ENCODE assay signal across 8 cellular contexts in the genomic region with DNA sequence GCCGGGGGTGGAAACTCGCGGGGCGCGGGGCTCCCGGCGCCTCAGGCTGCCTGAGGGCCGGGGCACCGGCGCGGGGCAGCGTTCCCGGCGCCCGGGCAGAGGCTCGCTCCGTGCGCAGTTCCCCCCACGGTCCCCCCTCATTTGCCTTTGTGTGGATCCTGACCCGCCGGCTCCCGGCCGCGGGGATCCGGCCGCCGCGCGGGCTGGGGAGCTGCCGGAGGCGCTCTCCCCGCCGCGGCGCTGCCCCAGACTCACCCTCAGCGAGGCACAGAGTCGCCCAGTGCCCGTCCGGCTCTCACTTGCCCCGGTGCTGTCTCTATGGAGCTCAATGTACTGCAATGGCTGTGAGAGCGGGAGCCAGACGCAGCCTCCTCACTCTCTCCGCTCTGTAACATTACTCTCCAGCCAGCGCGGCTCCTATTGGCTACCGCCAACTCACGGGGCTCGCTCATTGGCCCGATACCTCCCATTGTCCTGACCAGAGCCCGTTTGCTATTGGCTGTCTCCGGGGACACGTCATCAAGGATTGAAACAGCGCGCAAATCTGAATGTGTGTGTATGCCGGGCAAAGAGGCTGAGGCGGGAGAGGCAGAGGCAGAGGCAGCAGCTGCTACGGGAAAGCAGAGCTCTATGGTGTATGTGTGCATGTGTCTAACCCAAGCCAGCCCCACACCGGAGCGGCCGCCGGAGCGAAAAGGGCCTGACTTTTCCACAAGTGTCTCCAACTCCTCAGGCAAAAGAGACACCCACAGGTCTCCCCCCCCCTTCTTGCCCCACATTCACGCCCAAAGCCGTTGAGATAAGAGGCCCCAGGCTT. TPM values are rescaled to one million over a fixed set of nuclear protein-coding genes. Genes with fewer than 3 reads are reported as not detected.
A peak's percentile ranks its signal among the peaks of the same experiment; 100 is the strongest.
DNase-seq lines count a peak whose midpoint lies in the region; ATAC-seq and TF ChIP-seq lines count a peak whose summit lies in the region.

A gene (minus strand): TSS at position 396 of the 817 bp plus-strand sequence. CDS start 2,256 bp downstream, outside the sequence.

- H3K27ac ChIP-seq in SK-N-MC (peak within 1 kb of the TSS; percentile 97), gastroesophageal sphincter (peak within 1 kb of the TSS; percentile 98 to 100 (median 100)), neutrophil (peak within 1 kb of the TSS; percentile 92), substantia nigra (ENCODE audit: low read depth, low read length, poor library complexity, severe bottlenecking) (peak within 1 kb of the TSS; percentile 93)

- TF ChIP-seq CTCF in HFFc6 (IDR thresholded peaks at IDR 0.05) (no peak), NB4 (IDR thresholded peaks at IDR 0.05; ENCODE audit: low read depth, low read length) (no peak), gastroesophageal sphincter (IDR thresholded peaks at IDR 0.05) (peak in 3 of 4 experiments; percentile 12 to 33 (median 26)), neutrophil (IDR thresholded peaks at IDR 0.05) (peak; percentile 26)

- peak within 1 kb of the TSS; percentile 92 for H3K4me3 Mint-ChIP-seq in HFFc6
- H3K4me3 Mint-ChIP-seq in activated naive CD4-positive, alpha-beta T cell treated with anti-CD3 and anti-CD28 coated beads, Interleukin-2, amount 10 ng/mL, durations not matched to agents 7 days and 5 days: peak within 1 kb of the TSS; percentile 88

- H3K9me3 Mint-ChIP-seq in HFFc6: no peaks in the 10 kb centered on the region
- H3K9me3 Mint-ChIP-seq in activated naive CD4-positive, alpha-beta T cell treated with anti-CD3 and anti-CD28 coated beads, Interleukin-2, amount 10 ng/mL, durations not matched to agents 7 days and 5 days: no peaks in the 10 kb centered on the region

- H3K9ac ChIP-seq in SK-N-MC (ENCODE audit: insufficient read length): peak within 1 kb of the TSS; percentile 99

- H3K36me3 Mint-ChIP-seq in HFFc6 (ENCODE audit: low read depth): peaks cover 22% of the 10 kb centered on the region
- H3K36me3 Mint-ChIP-seq in activated naive CD4-positive, alpha-beta T cell treated with anti-CD3 and anti-CD28 coated beads, Interleukin-2, amount 10 ng/mL, durations not matched to agents 7 days and 5 days: peaks cover 26% of the 10 kb centered on the region

- peaks cover 11 to 32% (median 14%) of the 10 kb centered on the region in 3 donors for H3K4me1 ChIP-seq in gastroesophageal sphincter
- peaks cover 31% of the 10 kb centered on the region in 2 experiments for H3K4me1 ChIP-seq in neutrophil (ENCODE audit: control insufficient read depth in 1 of 2, insufficient read depth in 1 of 2, low read depth in 1 of 2, low read length in 1 of 2)

- peak; percentile 96 for ATAC-seq in gastroesophageal sphincter

- peak within 1 kb of the TSS; percentile 97 for H3K27ac Mint-ChIP-seq in HFFc6
- H3K27ac Mint-ChIP-seq in activated naive CD4-positive, alpha-beta T cell treated with anti-CD3 and anti-CD28 coated beads, Interleukin-2, amount 10 ng/mL, durations not matched to agents 7 days and 5 days: peak within 1 kb of the TSS; percentile 99

- H3K27me3 Mint-ChIP-seq in HFFc6 (ENCODE audit: insufficient read depth): peaks cover 7% of the 10 kb centered on the region; the same call in 1 of the 2 replicates
- H3K27me3 Mint-ChIP-seq in activated naive CD4-positive, alpha-beta T cell treated with anti-CD3 and anti-CD28 coated beads, Interleukin-2, amount 10 ng/mL, durations not matched to agents 7 days and 5 days: peaks cover 5% of the 10 kb centered on the region

- WGBS in gastroesophageal sphincter (ENCODE audit: low coverage in 1 of 2), 2 donors: 0% methylated on average over 4 to 7 of the region's 64 CpGs

- peak within 1 kb of the TSS; percentile 61 for H3K4me3 ChIP-seq in NB4 (ENCODE audit: low read depth, low read length)
- H3K4me3 ChIP-seq in SK-N-MC: peak within 1 kb of the TSS; percentile 97
- peak within 1 kb of the TSS; percentile 78 to 97 for H3K4me3 ChIP-seq in gastroesophageal sphincter
- H3K4me3 ChIP-seq in neutrophil (ENCODE audit: low read depth in 1 of 2, low read length in 1 of 2): peak within 1 kb of the TSS; percentile 77 to 95

- H3K36me3 ChIP-seq in SK-N-MC (ENCODE audit: insufficient read depth, low read length) (peaks cover 31% of the 10 kb centered on the region), gastroesophageal sphincter (peaks cover 0 to 15% of the 10 kb centered on the region in 2 donors), neutrophil (peaks cover 18% of the 10 kb centered on the region)

- CTCF ChIA-PET in activated naive CD4-positive, alpha-beta T cell treated with anti-CD3 and anti-CD28 coated beads, Interleukin-2, amount 10 ng/mL, durations not matched to agents 7 days and 5 days (lab: Charles Lee): interaction anchor here (0.6 to 0.8 kb wide), 2 partner anchors 75 to 159 kb away, joined by 3 read pairs; no protein-coding TSS in a partner anchor

- TF ChIP-seq EP300 in gastroesophageal sphincter (IDR thresholded peaks at IDR 0.05): no peak

- peak; percentile 95 for TF ChIP-seq POLR2A in NB4 (IDR thresholded peaks at IDR 0.05; ENCODE audit: extremely low read depth, insufficient read length)
- TF ChIP-seq POLR2A in gastroesophageal sphincter (IDR thresholded peaks at IDR 0.05): peak; percentile 98

- peak; percentile 93 for DNase-seq in GM04503 (ENCODE audit: low read depth)
- DNase-seq in HFFc6: peak; percentile 99
- DNase-seq in NB4 (ENCODE audit: low read depth): peak; percentile 100
- DNase-seq in SK-N-MC (ENCODE audit: low read depth, low spot score): peak; percentile 99
- peak; percentile 99 for DNase-seq in activated naive CD4-positive, alpha-beta T cell treated with anti-CD3 and anti-CD28 coated beads, Interleukin-2, amount 10 ng/mL, durations not matched to agents 7 days and 5 days
- DNase-seq in substantia nigra (lab: John Stamatoyannopoulos, UW): peak; percentile 83 to 100 (median 98)

- H3K4me1 Mint-ChIP-seq in HFFc6 (ENCODE audit: low read depth): peaks cover 48% of the 10 kb centered on the region
- peaks cover 30% of the 10 kb centered on the region for H3K4me1 Mint-ChIP-seq in activated naive CD4-positive, alpha-beta T cell treated with anti-CD3 and anti-CD28 coated beads, Interleukin-2, amount 10 ng/mL, durations not matched to agents 7 days and 5 days

- no peaks in the 10 kb centered on the region for H3K9me3 ChIP-seq in SK-N-MC (ENCODE audit: low read depth, low read length)
- H3K9me3 ChIP-seq in gastroesophageal sphincter: no peaks in the 10 kb centered on the region
- H3K9me3 ChIP-seq in neutrophil: no peaks in the 10 kb centered on the region

- H3K27me3 ChIP-seq in gastroesophageal sphincter (no peaks in the 10 kb centered on the region), neutrophil (no peaks in the 10 kb centered on the region)

RNA-seq across cellular contexts. Expression of the gene that starts here (rescaled TPM):
- total RNA-seq in HFFc6 (2021; fragmentation: NEBNext Ultra II Directional; extraction: Animal tissue kit (Norgen Biotek cat#: 25700)): 100 to 1,000 TPM; 259 to 434 (median 377) TPM
- total RNA-seq in gastroesophageal sphincter: 100 to 1,000 TPM; 255 to 350 (median 337) TPM

Comparison
In these comparisons a context has a peak if more than half of its experiments do, and no peak if none do; other contexts are left out.
1. Peak in every context shown above with its lines: DNase-seq, ATAC-seq, H3K4me3 ChIP-seq and H3K27ac ChIP-seq.
2. CTCF ChIP-seq: peak in gastroesophageal sphincter (3 of 4) and neutrophil (single experiment); none in HFFc6 (single experiment) and NB4 (single experiment).